22 cellular contexts compared by ENCODE assay signal in the genomic region with DNA sequence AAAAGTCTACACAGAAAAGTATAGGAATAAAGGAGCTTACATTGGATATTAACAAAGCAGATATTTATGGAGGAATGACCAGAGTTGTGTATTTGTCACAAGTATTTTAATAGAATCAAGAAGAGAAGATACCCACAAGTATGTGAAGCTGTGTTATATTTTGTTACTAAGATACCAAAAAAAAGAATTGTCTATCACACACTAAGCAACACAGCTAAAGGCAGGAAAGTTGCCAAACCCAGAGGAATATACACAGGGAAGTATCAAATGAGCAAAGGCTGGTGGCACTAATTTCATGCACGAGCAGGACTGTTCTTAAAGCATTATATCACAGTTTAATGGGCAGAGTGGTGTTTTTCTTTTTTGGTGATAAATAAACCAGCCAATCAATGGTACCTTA. TPM values are rescaled to one million over a fixed set of nuclear protein-coding genes. Genes with fewer than 3 reads are reported as not detected.
DNase-seq lines count a peak whose midpoint lies in the region; ATAC-seq and TF ChIP-seq lines count a peak whose summit lies in the region.
"Had no signal": no experiment of that assay in that cellular context is flagged by ENCODE, and none has a peak within 500 bp of the region (broad histone marks: within the 10 kb centered on the region; RNA-seq: fewer than 3 reads in every experiment).

No MANE protein-coding gene starts in this region.

- peak overlapping the region; percentile 39; the same call in 1 of the 2 replicates for H4K5ac ChIP-seq in IMR-90 (ENCODE audit: low read depth, low read length)

- DNase-seq in IMR-90 (no peak), astrocyte of the hippocampus (ENCODE audit: low read depth, low spot score) (peak; percentile 42), iris pigment epithelial cell (ENCODE audit: low read depth) (peak; percentile 31), foreskin keratinocyte (no peak), NCI-H345 (lab: John Stamatoyannopoulos, UW) (no peak)
- no peak for DNase-seq in activated CD4-positive, alpha-beta T cell treated with anti-CD3 and anti-CD28 coated beads for 1 hour
- DNase-seq in stimulated activated naive CD8-positive, alpha-beta T cell treated with anti-CD3 and anti-CD28 coated beads, Interleukin-15, amount 100 ng/mL, for 72 hours, result no peak
- DNase-seq: BE2C, Calu3, DND-41, H7, Karpas-422, NCI-H1092 treated with DMSO at 0.1 percent for 48 hours, NCI-H1436, NCI-H187, NCI-H2081 treated with DMSO at 0.1 percent for 48 hours, NCI-H2171, NCI-H226, NCI-H510A treated with DMSO at 0.1 percent for 48 hours, SIG-M5 had no signal

- H3K4me2 ChIP-seq in IMR-90 (ENCODE audit: low read depth, low read length), result no peak overlapping the region

- TF ChIP-seq CTCF in IMR-90 (conservative IDR thresholded peaks at IDR 0.05; ENCODE audit: low read depth, low read length) (no peak), foreskin keratinocyte (conservative IDR thresholded peaks at IDR 0.05) (no peak)

- 0 out of 2 replicates have a peak overlapping the region, but pooled peaks have one; percentile 37 for H3K23ac ChIP-seq in IMR-90 (ENCODE audit: low read depth, low read length)

- dilution Hi-C loops in IMR-90 (cut with HindIII; ENCODE audit: low sequenced_read_pairs, unreplicated experiment), result no loop called here

- no peak for ATAC-seq in IMR-90 (ENCODE audit: low read depth)
- no peak for ATAC-seq in foreskin keratinocyte
- no peak for ATAC-seq in stimulated activated naive CD8-positive, alpha-beta T cell treated with anti-CD3 and anti-CD28 coated beads, Interleukin-15, amount 100 ng/mL, for 72 hours

- H3K18ac ChIP-seq in IMR-90 (ENCODE audit: low read depth, low read length), result peak overlapping the region; percentile 66; the same call in 1 of the 2 replicates

- WGBS in IMR-90 (ENCODE audit: extremely low coverage in 2 of 2, insufficient read length in 1 of 2), 2 experiments, result no CpG with 5 or more reads among the region's 1 CpG

- peaks cover 5% of the 10 kb centered on the region for H3K27me3 Mint-ChIP-seq in stimulated activated naive CD8-positive, alpha-beta T cell treated with anti-CD3 and anti-CD28 coated beads, Interleukin-15, amount 100 ng/mL, for 72 hours

- BruUV-seq in IMR-90 (replicated peaks; lab: Mats Ljungman, UMichigan), result no TSS peak

- no peak overlapping the region for H3K4me3 ChIP-seq in IMR-90 (ENCODE audit: insufficient read depth, low read depth, low read length)

- H3K4me1 ChIP-seq in IMR-90 (ENCODE audit: control insufficient read depth, insufficient read depth, low read length), result peaks cover 17% of the 10 kb centered on the region
- no peaks in the 10 kb centered on the region for H3K4me1 ChIP-seq in foreskin keratinocyte
- H3K4me1 ChIP-seq: BE2C had no signal

- H3K27me3 ChIP-seq in IMR-90 (ENCODE audit: control insufficient read depth, insufficient read depth, low read length), result no peaks in the 10 kb centered on the region
- H3K27me3 ChIP-seq in foreskin keratinocyte, result no peaks in the 10 kb centered on the region
- H3K27me3 ChIP-seq: BE2C had no signal

- H2AFZ ChIP-seq in IMR-90 (replicated peaks; ENCODE audit: low read length, poor library complexity), result no peak overlapping the region

- H2AK5ac ChIP-seq in IMR-90 (ENCODE audit: low read depth, low read length), result peak overlapping the region; percentile 84; the same call in 1 of the 2 replicates

- H4K20me1 ChIP-seq in IMR-90 (ENCODE audit: insufficient read depth, low read length), result no peaks in the 10 kb centered on the region

- H3K4ac ChIP-seq in IMR-90 (ENCODE audit: low read depth, low read length), result peak overlapping the region; percentile 16; the same call in 1 of the 2 replicates

- H3K56ac ChIP-seq in IMR-90 (ENCODE audit: extremely low read depth, insufficient read depth, low read length), result no peak overlapping the region

- peak overlapping the region; percentile 63; the same call in 1 of the 2 replicates for H2BK120ac ChIP-seq in IMR-90 (ENCODE audit: low read depth, low read length)

- CTCF ChIA-PET in IMR-90 (lab: Yijun Ruan, JAX), result no interaction called here

- no peak overlapping the region for H3K4me3 Mint-ChIP-seq in stimulated activated naive CD8-positive, alpha-beta T cell treated with anti-CD3 and anti-CD28 coated beads, Interleukin-15, amount 100 ng/mL, for 72 hours
- H3K4me3 Mint-ChIP-seq: CD14-positive monocyte had no signal

- H3K27ac Mint-ChIP-seq in stimulated activated naive CD8-positive, alpha-beta T cell treated with anti-CD3 and anti-CD28 coated beads, Interleukin-15, amount 100 ng/mL, for 72 hours, result no peak overlapping the region
- H3K27ac Mint-ChIP-seq: CD14-positive monocyte had no signal

- no peak overlapping the region for H3K27ac ChIP-seq in IMR-90 (ENCODE audit: insufficient read depth, low read length)
- no peak overlapping the region for H3K27ac ChIP-seq in foreskin keratinocyte
- H3K27ac ChIP-seq: HL-60 had no signal

- intact Hi-C loops in IMR-90 (cut with micrococcal nuclease), result no loop called here

- no peaks in the 10 kb centered on the region for H3K36me3 ChIP-seq in IMR-90 (ENCODE audit: control insufficient read depth, insufficient read depth, low read length)
- H3K36me3 ChIP-seq: BE2C had no signal

- H2BK5ac ChIP-seq in IMR-90 (ENCODE audit: low read depth, low read length, poor library complexity, severe bottlenecking), result peak overlapping the region; percentile 48

- no peaks in the 10 kb centered on the region for H3K9me3 ChIP-seq in IMR-90 (ENCODE audit: control insufficient read depth, insufficient read depth, low read length)
- H3K9me3 ChIP-seq: BE2C had no signal

- H3K4me1 Mint-ChIP-seq in stimulated activated naive CD8-positive, alpha-beta T cell treated with anti-CD3 and anti-CD28 coated beads, Interleukin-15, amount 100 ng/mL, for 72 hours, result peaks cover 12% of the 10 kb centered on the region
- H3K4me1 Mint-ChIP-seq: CD14-positive monocyte had no signal

- peak overlapping the region; percentile 4 to 59; a peak in 1 of 4 replicates for H4K8ac ChIP-seq in IMR-90 (ENCODE audit: low read depth in 2 of 2, low read length in 2 of 2)

- POLR2A ChIA-PET in IMR-90 (lab: Charles Lee; ENCODE audit: unreplicated experiment), result no interaction called here

- H2AK9ac ChIP-seq in IMR-90 (replicated peaks; ENCODE audit: low read depth, low read length, poor library complexity), result no peak overlapping the region

- TF ChIP-seq RAD21 in IMR-90 (IDR thresholded peaks at IDR 0.05; ENCODE audit: low read length), result no peak

- H3K14ac ChIP-seq in IMR-90 (replicated peaks; ENCODE audit: low read depth, low read length), result 0 out of 2 replicates have a peak overlapping the region, but pooled peaks have one; percentile 61

- in situ Hi-C loops in IMR-90 (cut with MboI; ENCODE audit: low sequenced_read_pairs), result no loop called here

- peak overlapping the region; percentile 34 for H2BK20ac ChIP-seq in IMR-90 (ENCODE audit: low read depth, low read length)

- H3K9me3 Mint-ChIP-seq in stimulated activated naive CD8-positive, alpha-beta T cell treated with anti-CD3 and anti-CD28 coated beads, Interleukin-15, amount 100 ng/mL, for 72 hours, result peaks cover 0 to 2% of the 10 kb centered on the region in 2 donors

- H4K91ac ChIP-seq in IMR-90 (ENCODE audit: insufficient read depth, low read depth, low read length), result no peak overlapping the region

- no peak overlapping the region for H3K9ac ChIP-seq in IMR-90 (ENCODE audit: low read depth, low read length)

- TF ChIP-seq POLR2A in IMR-90 (IDR thresholded peaks at IDR 0.05; ENCODE audit: low read depth, low read length), result no peak

- peak overlapping the region; percentile 97; the same call in 2 of the 3 replicates for H2BK15ac ChIP-seq in IMR-90 (ENCODE audit: low read depth, low read length)

- peaks cover 21% of the 10 kb centered on the region for H3K9me1 ChIP-seq in IMR-90 (ENCODE audit: insufficient read depth, low read length)

- H3K79me1 ChIP-seq in IMR-90 (ENCODE audit: low read depth in 1 of 2, low read length in 2 of 2), result peaks cover 13 to 31% of the 10 kb centered on the region in 2 experiments

TF ChIP-seq in IMR-90, 13 proteins besides CTCF, POLR2A, EP300 and RAD21:
- TF ChIP-seq MXI1 (IDR thresholded peaks at IDR 0.05; ENCODE audit: borderline replicate concordance, low read depth, low read length) (no peak), CEBPB (IDR thresholded peaks at IDR 0.05; ENCODE audit: low read depth, low read length) (no peak), SMC3 (IDR thresholded peaks at IDR 0.05; ENCODE audit: low read depth, low read length) (no peak), RFX5 (IDR thresholded peaks at IDR 0.05; ENCODE audit: low read depth, low read length) (no peak), FOS (IDR thresholded peaks at IDR 0.05; ENCODE audit: low read depth, low read length) (no peak), NFE2L2 (IDR thresholded peaks at IDR 0.05; ENCODE audit: low read depth, low read length) (no peak), MAZ (IDR thresholded peaks at IDR 0.05; ENCODE audit: borderline replicate concordance, low read depth, low read length) (no peak), RCOR1 (IDR thresholded peaks at IDR 0.05; ENCODE audit: insufficient replicate concordance, low read length) (no peak)
- TF ChIP-seq, protein P1, sequence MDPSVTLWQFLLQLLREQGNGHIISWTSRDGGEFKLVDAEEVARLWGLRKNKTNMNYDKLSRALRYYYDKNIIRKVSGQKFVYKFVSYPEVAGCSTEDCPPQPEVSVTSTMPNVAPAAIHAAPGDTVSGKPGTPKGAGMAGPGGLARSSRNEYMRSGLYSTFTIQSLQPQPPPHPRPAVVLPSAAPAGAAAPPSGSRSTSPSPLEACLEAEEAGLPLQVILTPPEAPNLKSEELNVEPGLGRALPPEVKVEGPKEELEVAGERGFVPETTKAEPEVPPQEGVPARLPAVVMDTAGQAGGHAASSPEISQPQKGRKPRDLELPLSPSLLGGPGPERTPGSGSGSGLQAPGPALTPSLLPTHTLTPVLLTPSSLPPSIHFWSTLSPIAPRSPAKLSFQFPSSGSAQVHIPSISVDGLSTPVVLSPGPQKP (IDR thresholded peaks at IDR 0.05; ENCODE audit: borderline replicate concordance, low read depth, low read length), result no peak
- TF ChIP-seq, protein P2, sequence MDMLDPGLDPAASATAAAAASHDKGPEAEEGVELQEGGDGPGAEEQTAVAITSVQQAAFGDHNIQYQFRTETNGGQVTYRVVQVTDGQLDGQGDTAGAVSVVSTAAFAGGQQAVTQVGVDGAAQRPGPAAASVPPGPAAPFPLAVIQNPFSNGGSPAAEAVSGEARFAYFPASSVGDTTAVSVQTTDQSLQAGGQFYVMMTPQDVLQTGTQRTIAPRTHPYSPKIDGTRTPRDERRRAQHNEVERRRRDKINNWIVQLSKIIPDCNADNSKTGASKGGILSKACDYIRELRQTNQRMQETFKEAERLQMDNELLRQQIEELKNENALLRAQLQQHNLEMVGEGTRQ (IDR thresholded peaks at IDR 0.05; ENCODE audit: low read depth, low read length), result no peak

RNA-seq across cellular contexts. Expression of a gene that starts 30.9 kb away (rescaled TPM):
- total RNA-seq in IMR-90 (2012; rRNA removed) (267 and 361 TPM in 2 replicates), foreskin keratinocyte (37.8 and 38.1 TPM in 2 replicates)
- polyA plus RNA-seq in IMR-90 (2012; rRNA removed) (191 and 221 TPM in 2 replicates), foreskin keratinocyte (9.0 and 10.9 TPM in 2 replicates)
- 68.3 and 80.0 TPM in 2 replicates for polyA plus RNA-seq in IMR-90 (2012; cell fraction: cytosol; rRNA removed)
- polyA plus RNA-seq in IMR-90 (2012; cell fraction: nucleus; rRNA removed; ENCODE audit: low replicate concordance), result 60.2 and 146 TPM in 2 replicates
- polyA plus RNA-seq: CD14-positive monocyte had no signal

Comparison
In these comparisons a context has a peak if more than half of its experiments do, and no peak if none do; other contexts are left out.
1. DNase-seq: peak in astrocyte of the hippocampus (single experiment) and iris pigment epithelial cell (single experiment); none in IMR-90 (single experiment), foreskin keratinocyte (0 of 2), activated CD4-positive, alpha-beta T cell treated with anti-CD3 and anti-CD28 coated beads for 1 hour (single experiment), stimulated activated naive CD8-positive, alpha-beta T cell treated with anti-CD3 and anti-CD28 coated beads, Interleukin-15, amount 100 ng/mL, for 72 hours (0 of 2) and NCI-H345 (single experiment).